1 cellular context compared by ENCODE assay signal in genomic region chr6:16929814-16930213, GRCh38.
A peak's percentile ranks its signal among the peaks of the same experiment; 100 is the strongest.
TF ChIP-seq lines count a peak whose summit lies in the region.

No MANE protein-coding gene starts in this region.

TF ChIP-seq in SK-N-SH, 30 proteins besides CTCF, POLR2A, EP300 and RAD21 (continued from another document):
- TF ChIP-seq, protein P1, sequence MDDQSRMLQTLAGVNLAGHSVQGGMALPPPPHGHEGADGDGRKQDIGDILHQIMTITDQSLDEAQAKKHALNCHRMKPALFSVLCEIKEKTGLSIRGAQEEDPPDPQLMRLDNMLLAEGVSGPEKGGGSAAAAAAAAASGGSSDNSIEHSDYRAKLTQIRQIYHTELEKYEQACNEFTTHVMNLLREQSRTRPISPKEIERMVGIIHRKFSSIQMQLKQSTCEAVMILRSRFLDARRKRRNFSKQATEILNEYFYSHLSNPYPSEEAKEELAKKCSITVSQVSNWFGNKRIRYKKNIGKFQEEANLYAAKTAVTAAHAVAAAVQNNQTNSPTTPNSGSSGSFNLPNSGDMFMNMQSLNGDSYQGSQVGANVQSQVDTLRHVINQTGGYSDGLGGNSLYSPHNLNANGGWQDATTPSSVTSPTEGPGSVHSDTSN (IDR thresholded peaks at IDR 0.05), result peak; percentile 63
- TF ChIP-seq RCOR1 (IDR thresholded peaks at IDR 0.05; ENCODE audit: low read length) (no peak), TAF1 (IDR thresholded peaks at IDR 0.05; ENCODE audit: borderline replicate concordance, low read depth, low read length) (no peak), RFX5 (IDR thresholded peaks at IDR 0.05; ENCODE audit: low read length) (no peak), ELF1 (IDR thresholded peaks at IDR 0.05) (peak; percentile 20; the same call in 1 of the 2 replicates), TEAD4 (IDR thresholded peaks at IDR 0.05; ENCODE audit: borderline replicate concordance, insufficient read depth) (no peak), JUND (IDR thresholded peaks at IDR 0.05) (peak; percentile 79), NRF1 (IDR thresholded peaks at IDR 0.05; ENCODE audit: low read depth, low read length) (no peak), GATA2 (CRISPR knock-in tag; IDR thresholded peaks at IDR 0.05) (no peak), RXRA (IDR thresholded peaks at IDR 0.05; ENCODE audit: borderline replicate concordance, low read depth) (peak; percentile 30; the same call in 1 of the 2 replicates), SMC3 (IDR thresholded peaks at IDR 0.05; ENCODE audit: low read depth, low read length) (no peak), YY1 (IDR thresholded peaks at IDR 0.05; ENCODE audit: low read depth) (no peak), MEF2A (IDR thresholded peaks at IDR 0.05; ENCODE audit: borderline replicate concordance, low read depth) (no peak), SIN3A (IDR thresholded peaks at IDR 0.05; ENCODE audit: borderline replicate concordance, low read depth, low read length) (no peak), CHD2 (IDR thresholded peaks at IDR 0.05; ENCODE audit: low read length, partially characterized antibody) (no peak)
- TF ChIP-seq, protein P2, sequence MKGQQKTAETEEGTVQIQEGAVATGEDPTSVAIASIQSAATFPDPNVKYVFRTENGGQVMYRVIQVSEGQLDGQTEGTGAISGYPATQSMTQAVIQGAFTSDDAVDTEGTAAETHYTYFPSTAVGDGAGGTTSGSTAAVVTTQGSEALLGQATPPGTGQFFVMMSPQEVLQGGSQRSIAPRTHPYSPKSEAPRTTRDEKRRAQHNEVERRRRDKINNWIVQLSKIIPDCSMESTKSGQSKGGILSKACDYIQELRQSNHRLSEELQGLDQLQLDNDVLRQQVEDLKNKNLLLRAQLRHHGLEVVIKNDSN (IDR thresholded peaks at IDR 0.05; ENCODE audit: borderline replicate concordance, low read depth), result no peak
